Comparison of ENCODE assay signal across 33 cellular contexts in the genomic region with DNA sequence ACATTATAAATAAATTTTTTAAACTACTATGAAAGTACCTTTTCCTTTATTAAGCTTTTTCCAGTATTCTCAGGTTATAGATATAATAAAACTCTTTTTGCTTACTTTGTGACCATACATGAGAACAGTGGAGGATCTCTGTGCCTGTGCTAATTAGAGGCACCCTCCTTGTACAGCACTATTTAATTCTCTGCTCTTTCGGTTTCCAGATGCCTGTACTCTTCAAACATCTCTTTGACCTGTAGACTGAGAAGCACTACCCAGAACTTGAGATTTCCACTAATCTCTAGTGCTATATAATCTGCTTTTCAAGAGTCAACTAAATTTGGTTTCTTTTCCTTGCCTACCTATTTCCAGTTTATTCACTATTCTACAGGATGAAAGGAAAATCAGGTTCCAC.
"Had no signal": no experiment of that assay in that cellular context is flagged by ENCODE, and none has a peak within 500 bp of the region (broad histone marks: within the 10 kb centered on the region; RNA-seq: fewer than 3 reads in every experiment).

No MANE protein-coding gene starts in this region.

- H3K4me1 ChIP-seq: adrenal gland, body of pancreas, breast epithelium had no signal

- H3K27ac ChIP-seq: adrenal gland, body of pancreas, breast epithelium, PC-9, VCaP had no signal

- H3K9me3 ChIP-seq: body of pancreas had no signal

- H3K36me3 ChIP-seq: adrenal gland, breast epithelium had no signal

- H2AFZ ChIP-seq: PC-9 had no signal

- FAIRE-seq: astrocyte had no signal

- H3K4me2 ChIP-seq: PC-9 had no signal

- DNase-seq: activated B cell treated with CpG ODN at 0.5 μM for 24 hours; activated CD4-positive, alpha-beta memory T cell treated with anti-CD3 and anti-CD28 coated beads for 36 hours; activated CD4-positive, alpha-beta T cell treated with anti-CD3 and anti-CD28 coated beads for 4 hours; activated CD4-positive, alpha-beta T cell treated with anti-CD3 and anti-CD28 coated beads, Interleukin-2, amount 50 U/mL, for 1 hour; activated CD4-positive, CD25-positive, alpha-beta regulatory T cell treated with anti-CD3 and anti-CD28 coated beads, Interleukin-2, amount 50 U/mL, for 72 hours; activated CD8-positive, alpha-beta memory T cell treated with anti-CD3 and anti-CD28 coated beads, Interleukin-2, amount 50 U/mL, for 4 hours; activated gamma-delta T cell treated with Interleukin-2 at 50 U/mL for 16 hours; activated naive CD4-positive, alpha-beta T cell treated with anti-CD3 and anti-CD28 coated beads for 36 hours; activated T-cell treated with anti-CD3 and anti-CD28 coated beads for 4 hours; activated T-cell treated with anti-CD3 and anti-CD28 coated beads, Interleukin-2, amount 50 U/mL, for 4 hours; adrenal gland; body of pancreas; cerebellar nuclear complex; MM.1S; MV-4-11; NCI-H1092 treated with DMSO at 0.1 percent for 48 hours; NCI-H1417; NCI-H146; NCI-H187; NCI-H2029 treated with DMSO at 0.1 percent for 48 hours; NCI-H226; NCI-H446 treated with DMSO at 0.1 percent for 48 hours; NK-92 treated with Interleukin-12 subunit alpha and Interleukin-12 subunit beta, amount 100 ng/mL, for 24 hours; PC-9; Right ventricle myocardium superior; SW 1271; T-helper 1 cell; T-helper 2 cell; T-helper 9 cell had no signal

- H3K27me3 ChIP-seq: adrenal gland, body of pancreas, breast epithelium had no signal

- H3K4me3 ChIP-seq: adrenal gland, body of pancreas, breast epithelium, PC-9 had no signal

- ATAC-seq: activated naive CD4-positive, alpha-beta T cell treated with anti-CD3 and anti-CD28 coated beads, Interleukin-2, amount 50 U/mL, for 72 hours; activated T-cell treated with anti-CD3 and anti-CD28 coated beads, Interleukin-2, amount 50 U/mL, for 4 hours; body of pancreas had no signal
